1 cellular context compared by ENCODE assay signal in the genomic region with DNA sequence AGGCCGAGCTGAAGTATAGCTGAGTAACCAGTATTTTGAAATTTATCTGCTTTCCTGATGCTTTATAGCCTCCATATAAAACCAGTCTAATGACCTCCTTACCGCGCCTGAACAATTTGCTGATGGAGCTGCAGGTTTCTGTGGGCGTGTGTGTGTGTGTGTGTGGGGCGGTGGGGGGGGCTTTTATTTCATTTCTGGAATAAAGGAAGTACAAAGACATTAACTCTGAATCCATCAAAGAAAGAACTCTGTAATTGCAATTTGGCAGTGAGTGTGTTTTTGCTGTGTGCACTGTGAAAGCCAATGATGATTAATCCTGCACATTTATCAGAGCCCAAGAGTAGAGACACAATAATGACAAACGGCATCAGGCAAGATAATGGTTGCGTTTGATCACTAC.
TF ChIP-seq lines count a peak whose summit lies in the region.

No MANE protein-coding gene starts in this region.

TF ChIP-seq in HEK293, 187 proteins besides CTCF, POLR2A, EP300 and RAD21 (continued from another document and continues in another):
- TF ChIP-seq, protein P1, sequence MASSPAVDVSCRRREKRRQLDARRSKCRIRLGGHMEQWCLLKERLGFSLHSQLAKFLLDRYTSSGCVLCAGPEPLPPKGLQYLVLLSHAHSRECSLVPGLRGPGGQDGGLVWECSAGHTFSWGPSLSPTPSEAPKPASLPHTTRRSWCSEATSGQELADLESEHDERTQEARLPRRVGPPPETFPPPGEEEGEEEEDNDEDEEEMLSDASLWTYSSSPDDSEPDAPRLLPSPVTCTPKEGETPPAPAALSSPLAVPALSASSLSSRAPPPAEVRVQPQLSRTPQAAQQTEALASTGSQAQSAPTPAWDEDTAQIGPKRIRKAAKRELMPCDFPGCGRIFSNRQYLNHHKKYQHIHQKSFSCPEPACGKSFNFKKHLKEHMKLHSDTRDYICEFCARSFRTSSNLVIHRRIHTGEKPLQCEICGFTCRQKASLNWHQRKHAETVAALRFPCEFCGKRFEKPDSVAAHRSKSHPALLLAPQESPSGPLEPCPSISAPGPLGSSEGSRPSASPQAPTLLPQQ (tag by site-specific recombination; IDR thresholded peaks at IDR 0.05) = no peak
- TF ChIP-seq, protein P2, sequence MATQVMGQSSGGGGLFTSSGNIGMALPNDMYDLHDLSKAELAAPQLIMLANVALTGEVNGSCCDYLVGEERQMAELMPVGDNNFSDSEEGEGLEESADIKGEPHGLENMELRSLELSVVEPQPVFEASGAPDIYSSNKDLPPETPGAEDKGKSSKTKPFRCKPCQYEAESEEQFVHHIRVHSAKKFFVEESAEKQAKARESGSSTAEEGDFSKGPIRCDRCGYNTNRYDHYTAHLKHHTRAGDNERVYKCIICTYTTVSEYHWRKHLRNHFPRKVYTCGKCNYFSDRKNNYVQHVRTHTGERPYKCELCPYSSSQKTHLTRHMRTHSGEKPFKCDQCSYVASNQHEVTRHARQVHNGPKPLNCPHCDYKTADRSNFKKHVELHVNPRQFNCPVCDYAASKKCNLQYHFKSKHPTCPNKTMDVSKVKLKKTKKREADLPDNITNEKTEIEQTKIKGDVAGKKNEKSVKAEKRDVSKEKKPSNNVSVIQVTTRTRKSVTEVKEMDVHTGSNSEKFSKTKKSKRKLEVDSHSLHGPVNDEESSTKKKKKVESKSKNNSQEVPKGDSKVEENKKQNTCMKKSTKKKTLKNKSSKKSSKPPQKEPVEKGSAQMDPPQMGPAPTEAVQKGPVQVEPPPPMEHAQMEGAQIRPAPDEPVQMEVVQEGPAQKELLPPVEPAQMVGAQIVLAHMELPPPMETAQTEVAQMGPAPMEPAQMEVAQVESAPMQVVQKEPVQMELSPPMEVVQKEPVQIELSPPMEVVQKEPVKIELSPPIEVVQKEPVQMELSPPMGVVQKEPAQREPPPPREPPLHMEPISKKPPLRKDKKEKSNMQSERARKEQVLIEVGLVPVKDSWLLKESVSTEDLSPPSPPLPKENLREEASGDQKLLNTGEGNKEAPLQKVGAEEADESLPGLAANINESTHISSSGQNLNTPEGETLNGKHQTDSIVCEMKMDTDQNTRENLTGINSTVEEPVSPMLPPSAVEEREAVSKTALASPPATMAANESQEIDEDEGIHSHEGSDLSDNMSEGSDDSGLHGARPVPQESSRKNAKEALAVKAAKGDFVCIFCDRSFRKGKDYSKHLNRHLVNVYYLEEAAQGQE (tag by site-specific recombination; IDR thresholded peaks at IDR 0.05) = no peak
- no peak for TF ChIP-seq ZNF2 (tag by site-specific recombination; IDR thresholded peaks at IDR 0.05)
- TF ChIP-seq KLF16 (tag by site-specific recombination; IDR thresholded peaks at IDR 0.05) = peak; percentile 51; the same call in 1 of the 2 replicates
- TF ChIP-seq ZNF658 (tag by site-specific recombination; IDR thresholded peaks at IDR 0.05) = no peak
- TF ChIP-seq, protein P3, sequence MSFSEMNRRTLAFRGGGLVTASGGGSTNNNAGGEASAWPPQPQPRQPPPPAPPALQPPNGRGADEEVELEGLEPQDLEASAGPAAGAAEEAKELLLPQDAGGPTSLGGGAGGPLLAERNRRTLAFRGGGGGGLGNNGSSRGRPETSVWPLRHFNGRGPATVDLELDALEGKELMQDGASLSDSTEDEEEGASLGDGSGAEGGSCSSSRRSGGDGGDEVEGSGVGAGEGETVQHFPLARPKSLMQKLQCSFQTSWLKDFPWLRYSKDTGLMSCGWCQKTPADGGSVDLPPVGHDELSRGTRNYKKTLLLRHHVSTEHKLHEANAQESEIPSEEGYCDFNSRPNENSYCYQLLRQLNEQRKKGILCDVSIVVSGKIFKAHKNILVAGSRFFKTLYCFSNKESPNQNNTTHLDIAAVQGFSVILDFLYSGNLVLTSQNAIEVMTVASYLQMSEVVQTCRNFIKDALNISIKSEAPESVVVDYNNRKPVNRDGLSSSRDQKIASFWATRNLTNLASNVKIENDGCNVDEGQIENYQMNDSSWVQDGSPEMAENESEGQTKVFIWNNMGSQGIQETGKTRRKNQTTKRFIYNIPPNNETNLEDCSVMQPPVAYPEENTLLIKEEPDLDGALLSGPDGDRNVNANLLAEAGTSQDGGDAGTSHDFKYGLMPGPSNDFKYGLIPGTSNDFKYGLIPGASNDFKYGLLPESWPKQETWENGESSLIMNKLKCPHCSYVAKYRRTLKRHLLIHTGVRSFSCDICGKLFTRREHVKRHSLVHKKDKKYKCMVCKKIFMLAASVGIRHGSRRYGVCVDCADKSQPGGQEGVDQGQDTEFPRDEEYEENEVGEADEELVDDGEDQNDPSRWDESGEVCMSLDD (tag by site-specific recombination; IDR thresholded peaks at IDR 0.05) = no peak
- TF ChIP-seq ZNF19 (tag by site-specific recombination; IDR thresholded peaks at IDR 0.05; ENCODE audit: low read depth) = no peak
- TF ChIP-seq YY1 (tag by site-specific recombination; IDR thresholded peaks at IDR 0.05) = no peak
- TF ChIP-seq ZNF174 (tag by site-specific recombination; IDR thresholded peaks at IDR 0.05) = no peak
- 0 out of 2 replicates have a peak, but pooled peaks have one; percentile 17 for TF ChIP-seq KLF9 (tag by site-specific recombination; IDR thresholded peaks at IDR 0.05; ENCODE audit: low read depth)
- no peak for TF ChIP-seq ZNF423 (tag by site-specific recombination; IDR thresholded peaks at IDR 0.05)
- TF ChIP-seq ZNF112 (tag by site-specific recombination; IDR thresholded peaks at IDR 0.05) = no peak
- no peak for TF ChIP-seq TRIM28 (IDR thresholded peaks at IDR 0.05; ENCODE audit: borderline replicate concordance, low read length)
- peak; percentile 42; the same call in 1 of the 2 replicates for TF ChIP-seq OSR2 (tag by site-specific recombination; IDR thresholded peaks at IDR 0.05)
- TF ChIP-seq, protein P4, sequence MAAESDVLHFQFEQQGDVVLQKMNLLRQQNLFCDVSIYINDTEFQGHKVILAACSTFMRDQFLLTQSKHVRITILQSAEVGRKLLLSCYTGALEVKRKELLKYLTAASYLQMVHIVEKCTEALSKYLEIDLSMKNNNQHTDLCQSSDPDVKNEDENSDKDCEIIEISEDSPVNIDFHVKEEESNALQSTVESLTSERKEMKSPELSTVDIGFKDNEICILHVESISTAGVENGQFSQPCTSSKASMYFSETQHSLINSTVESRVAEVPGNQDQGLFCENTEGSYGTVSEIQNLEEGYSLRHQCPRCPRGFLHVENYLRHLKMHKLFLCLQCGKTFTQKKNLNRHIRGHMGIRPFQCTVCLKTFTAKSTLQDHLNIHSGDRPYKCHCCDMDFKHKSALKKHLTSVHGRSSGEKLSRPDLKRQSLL (tag by site-specific recombination; IDR thresholded peaks at IDR 0.05) = no peak
- no peak for TF ChIP-seq ZNF140 (tag by site-specific recombination; IDR thresholded peaks at IDR 0.05)
- no peak for TF ChIP-seq ZNF404 (tag by site-specific recombination; IDR thresholded peaks at IDR 0.05)
- 0 out of 2 replicates have a peak, but pooled peaks have one; percentile 22 for TF ChIP-seq ZSCAN30 (tag by site-specific recombination; IDR thresholded peaks at IDR 0.05)
- TF ChIP-seq GLIS1 (tag by site-specific recombination; IDR thresholded peaks at IDR 0.05) = peak; percentile 85
- no peak for TF ChIP-seq HOXC10 (CRISPR knock-in tag; IDR thresholded peaks at IDR 0.05)
- no peak for TF ChIP-seq ZNF596 (tag by site-specific recombination; IDR thresholded peaks at IDR 0.05)
- TF ChIP-seq ZNF768 (tag by site-specific recombination; IDR thresholded peaks at IDR 0.05) = no peak
- TF ChIP-seq, protein P5, sequence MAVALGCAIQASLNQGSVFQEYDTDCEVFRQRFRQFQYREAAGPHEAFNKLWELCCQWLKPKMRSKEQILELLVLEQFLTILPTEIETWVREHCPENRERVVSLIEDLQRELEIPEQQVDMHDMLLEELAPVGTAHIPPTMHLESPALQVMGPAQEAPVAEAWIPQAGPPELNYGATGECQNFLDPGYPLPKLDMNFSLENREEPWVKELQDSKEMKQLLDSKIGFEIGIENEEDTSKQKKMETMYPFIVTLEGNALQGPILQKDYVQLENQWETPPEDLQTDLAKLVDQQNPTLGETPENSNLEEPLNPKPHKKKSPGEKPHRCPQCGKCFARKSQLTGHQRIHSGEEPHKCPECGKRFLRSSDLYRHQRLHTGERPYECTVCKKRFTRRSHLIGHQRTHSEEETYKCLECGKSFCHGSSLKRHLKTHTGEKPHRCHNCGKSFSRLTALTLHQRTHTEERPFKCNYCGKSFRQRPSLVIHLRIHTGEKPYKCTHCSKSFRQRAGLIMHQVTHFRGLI (tag by site-specific recombination; IDR thresholded peaks at IDR 0.05) = peak; percentile 13; the same call in 1 of the 2 replicates
- no peak for TF ChIP-seq ZNF433 (tag by site-specific recombination; IDR thresholded peaks at IDR 0.05; ENCODE audit: low read depth)
- TF ChIP-seq KLF8 (tag by site-specific recombination; IDR thresholded peaks at IDR 0.05) = no peak
- TF ChIP-seq, protein P6, sequence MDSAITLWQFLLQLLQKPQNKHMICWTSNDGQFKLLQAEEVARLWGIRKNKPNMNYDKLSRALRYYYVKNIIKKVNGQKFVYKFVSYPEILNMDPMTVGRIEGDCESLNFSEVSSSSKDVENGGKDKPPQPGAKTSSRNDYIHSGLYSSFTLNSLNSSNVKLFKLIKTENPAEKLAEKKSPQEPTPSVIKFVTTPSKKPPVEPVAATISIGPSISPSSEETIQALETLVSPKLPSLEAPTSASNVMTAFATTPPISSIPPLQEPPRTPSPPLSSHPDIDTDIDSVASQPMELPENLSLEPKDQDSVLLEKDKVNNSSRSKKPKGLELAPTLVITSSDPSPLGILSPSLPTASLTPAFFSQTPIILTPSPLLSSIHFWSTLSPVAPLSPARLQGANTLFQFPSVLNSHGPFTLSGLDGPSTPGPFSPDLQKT (IDR thresholded peaks at IDR 0.05; ENCODE audit: borderline replicate concordance, low read depth, low read length) = no peak
- peak; percentile 43; the same call in 1 of the 2 replicates for TF ChIP-seq BCL11A (tag by site-specific recombination; IDR thresholded peaks at IDR 0.05; ENCODE audit: low read depth)
- TF ChIP-seq IKZF3 (tag by site-specific recombination; IDR thresholded peaks at IDR 0.05) = 0 out of 2 replicates have a peak, but pooled peaks have one; percentile 17
- TF ChIP-seq OVOL3 (tag by site-specific recombination; IDR thresholded peaks at IDR 0.05) = no peak
- TF ChIP-seq, protein P7, sequence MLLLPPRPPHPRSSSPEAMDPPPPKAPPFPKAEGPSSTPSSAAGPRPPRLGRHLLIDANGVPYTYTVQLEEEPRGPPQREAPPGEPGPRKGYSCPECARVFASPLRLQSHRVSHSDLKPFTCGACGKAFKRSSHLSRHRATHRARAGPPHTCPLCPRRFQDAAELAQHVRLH (tag by site-specific recombination; IDR thresholded peaks at IDR 0.05) = peak; percentile 26; the same call in 1 of the 2 replicates
- TF ChIP-seq HOXD13 (CRISPR knock-in tag; IDR thresholded peaks at IDR 0.05; ENCODE audit: borderline replicate concordance) = no peak
- no peak; the same call in 1 of the 2 replicates for TF ChIP-seq FEZF1 (tag by site-specific recombination; IDR thresholded peaks at IDR 0.05)
- no peak for TF ChIP-seq ZNF132 (tag by site-specific recombination; IDR thresholded peaks at IDR 0.05; ENCODE audit: borderline replicate concordance)
- TF ChIP-seq ZNF335 (tag by site-specific recombination; conservative IDR thresholded peaks at IDR 0.05) = 0 out of 2 replicates have a peak, but pooled peaks have one; percentile 34
- no peak for TF ChIP-seq ZNF624 (tag by site-specific recombination; IDR thresholded peaks at IDR 0.05)
- TF ChIP-seq ZNF155 (tag by site-specific recombination; IDR thresholded peaks at IDR 0.05) = no peak
- TF ChIP-seq ZNF791 (tag by site-specific recombination; IDR thresholded peaks at IDR 0.05) = no peak
- TF ChIP-seq, protein P8, sequence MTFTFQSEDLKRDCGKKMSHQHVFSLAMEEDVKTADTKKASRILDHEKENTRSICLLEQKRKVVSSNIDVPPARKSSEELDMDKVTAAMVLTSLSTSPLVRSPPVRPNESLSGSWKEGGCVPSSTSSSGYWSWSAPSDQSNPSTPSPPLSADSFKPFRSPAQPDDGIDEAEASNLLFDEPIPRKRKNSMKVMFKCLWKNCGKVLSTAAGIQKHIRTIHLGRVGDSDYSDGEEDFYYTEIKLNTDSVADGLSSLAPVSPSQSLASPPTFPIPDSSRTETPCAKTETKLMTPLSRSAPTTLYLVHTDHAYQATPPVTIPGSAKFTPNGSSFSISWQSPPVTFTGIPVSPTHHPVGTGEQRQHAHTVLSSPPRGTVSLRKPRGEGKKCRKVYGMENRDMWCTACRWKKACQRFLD (tag by site-specific recombination; IDR thresholded peaks at IDR 0.05) = no peak
- TF ChIP-seq GFI1B (tag by site-specific recombination; IDR thresholded peaks at IDR 0.05) = no peak
- TF ChIP-seq, protein P9, sequence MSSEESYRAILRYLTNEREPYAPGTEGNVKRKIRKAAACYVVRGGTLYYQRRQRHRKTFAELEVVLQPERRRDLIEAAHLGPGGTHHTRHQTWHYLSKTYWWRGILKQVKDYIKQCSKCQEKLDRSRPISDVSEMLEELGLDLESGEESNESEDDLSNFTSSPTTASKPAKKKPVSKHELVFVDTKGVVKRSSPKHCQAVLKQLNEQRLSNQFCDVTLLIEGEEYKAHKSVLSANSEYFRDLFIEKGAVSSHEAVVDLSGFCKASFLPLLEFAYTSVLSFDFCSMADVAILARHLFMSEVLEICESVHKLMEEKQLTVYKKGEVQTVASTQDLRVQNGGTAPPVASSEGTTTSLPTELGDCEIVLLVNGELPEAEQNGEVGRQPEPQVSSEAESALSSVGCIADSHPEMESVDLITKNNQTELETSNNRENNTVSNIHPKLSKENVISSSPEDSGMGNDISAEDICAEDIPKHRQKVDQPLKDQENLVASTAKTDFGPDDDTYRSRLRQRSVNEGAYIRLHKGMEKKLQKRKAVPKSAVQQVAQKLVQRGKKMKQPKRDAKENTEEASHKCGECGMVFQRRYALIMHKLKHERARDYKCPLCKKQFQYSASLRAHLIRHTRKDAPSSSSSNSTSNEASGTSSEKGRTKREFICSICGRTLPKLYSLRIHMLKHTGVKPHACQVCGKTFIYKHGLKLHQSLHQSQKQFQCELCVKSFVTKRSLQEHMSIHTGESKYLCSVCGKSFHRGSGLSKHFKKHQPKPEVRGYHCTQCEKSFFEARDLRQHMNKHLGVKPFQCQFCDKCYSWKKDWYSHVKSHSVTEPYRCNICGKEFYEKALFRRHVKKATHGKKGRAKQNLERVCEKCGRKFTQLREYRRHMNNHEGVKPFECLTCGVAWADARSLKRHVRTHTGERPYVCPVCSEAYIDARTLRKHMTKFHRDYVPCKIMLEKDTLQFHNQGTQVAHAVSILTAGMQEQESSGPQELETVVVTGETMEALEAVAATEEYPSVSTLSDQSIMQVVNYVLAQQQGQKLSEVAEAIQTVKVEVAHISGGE (tag by site-specific recombination; conservative IDR thresholded peaks at IDR 0.05; ENCODE audit: low read depth) = no peak
